In the genomic region with DNA sequence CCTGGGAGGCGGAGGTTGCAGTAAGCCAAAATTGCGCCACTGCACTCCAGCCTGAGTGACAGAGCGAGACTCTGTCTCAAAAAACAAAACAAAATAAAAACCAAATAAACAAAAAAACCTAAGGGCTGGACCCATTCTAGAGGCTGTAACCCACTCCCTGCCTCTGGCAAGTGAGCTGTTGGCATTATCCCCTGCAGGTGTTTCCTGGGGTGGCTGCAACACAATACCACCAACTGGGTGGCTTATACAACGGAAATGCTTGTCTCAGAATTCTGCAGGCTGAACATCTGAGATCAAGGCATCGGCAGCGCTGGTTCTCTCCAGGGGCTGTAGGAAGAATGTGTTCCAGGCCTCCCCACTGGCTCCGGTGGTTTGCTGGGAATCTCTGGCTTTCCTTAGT, we compare ENCODE assay signal across 23 cellular contexts. TPM values are rescaled to one million over a fixed set of nuclear protein-coding genes. Genes with fewer than 3 reads are reported as not detected.
"Had no signal": no experiment of that assay in that cellular context is flagged by ENCODE, and none has a peak within 500 bp of the region (broad histone marks: within the 10 kb centered on the region; RNA-seq: fewer than 3 reads in every experiment).

No MANE protein-coding gene starts in this region.

- DNase-seq: activated CD4-positive, alpha-beta T cell treated with anti-CD3 and anti-CD28 coated beads, Interleukin-2, amount 10 ng/mL, durations not matched to agents 24 days and 14 days; activated CD4-positive, CD25-positive, alpha-beta regulatory T cell; activated CD8-positive, alpha-beta T cell treated with anti-CD3 and anti-CD28 coated beads, Interleukin-2, amount 10 ng/mL, durations not matched to agents 7 days and 5 days; activated naive CD4-positive, alpha-beta T cell treated with Interleukin-2 at 50 U/mL for 16 hours; activated naive CD8-positive, alpha-beta T cell treated with anti-CD3 and anti-CD28 coated beads, Interleukin-2, amount 10 ng/mL, durations not matched to agents 7 days and 5 days; activated T-cell treated with anti-CD3 and anti-CD28 coated beads, Interleukin-2, amount 50 U/mL, for 24 hours; amygdala; left colon; lower lobe of right lung; nucleus accumbens; retina; spleen; stimulated activated CD4-positive, alpha-beta T cell treated with anti-CD3 and anti-CD28 coated beads, Interleukin-4, amount 100 ng/mL, for 4 hours; T-cell; T-helper 9 cell; testis had no signal

- H3K27ac ChIP-seq: gastroesophageal sphincter, heart left ventricle, lower lobe of right lung, spleen, testis had no signal

- H3K27me3 Mint-ChIP-seq: activated CD4-positive, alpha-beta T cell treated with anti-CD3 and anti-CD28 coated beads, Interleukin-2, amount 10 ng/mL, durations not matched to agents 24 days and 14 days had no signal

- H3K9me3 ChIP-seq: gastroesophageal sphincter, heart left ventricle, lower lobe of right lung, spleen, testis had no signal

- H3K27ac Mint-ChIP-seq: activated CD4-positive, alpha-beta T cell treated with anti-CD3 and anti-CD28 coated beads, Interleukin-2, amount 10 ng/mL, durations not matched to agents 24 days and 14 days; activated CD8-positive, alpha-beta T cell treated with anti-CD3 and anti-CD28 coated beads, Interleukin-2, amount 10 ng/mL, durations not matched to agents 7 days and 5 days; activated naive CD8-positive, alpha-beta T cell treated with anti-CD3 and anti-CD28 coated beads, Interleukin-2, amount 10 ng/mL, durations not matched to agents 7 days and 5 days; activated T-cell treated with anti-CD3 and anti-CD28 coated beads, Interleukin-2, amount 50 U/mL, for 24 hours; activated T-helper 2 cell treated with anti-CD3 and anti-CD28 coated beads, Interferon-gamma antibody, Interleukin-2, Interleukin-4, amounts not matched to agents 10 μg/mL and 5 μg/mL and 100 μg/mL, durations not matched to agents 14 hours and 24 hours and 36 hours; nephron; stimulated activated memory B cell treated with anti-CD40 and anti-IgM and Interleukin-4, amounts not matched to agents 10 μg/mL and 1 μg/mL and 100 μg/mL, for 72 hours; T-cell had no signal

- H3K4me3 ChIP-seq: gastroesophageal sphincter, heart left ventricle, lower lobe of right lung, spleen, testis had no signal

- H3K27me3 ChIP-seq: testis had no signal

- ATAC-seq: activated CD8-positive, alpha-beta T cell treated with anti-CD3 and anti-CD28 coated beads, Interleukin-2, amount 10 ng/mL, durations not matched to agents 7 days and 5 days; esophagus mucosa; gastroesophageal sphincter; heart left ventricle; left colon; lower lobe of right lung; stimulated activated memory B cell treated with anti-CD40 and anti-IgM and Interleukin-4, amounts not matched to agents 10 μg/mL and 1 μg/mL and 100 μg/mL, for 72 hours; T-cell had no signal

- H3K36me3 Mint-ChIP-seq: activated naive CD8-positive, alpha-beta T cell treated with anti-CD3 and anti-CD28 coated beads, Interleukin-2, amount 10 ng/mL, durations not matched to agents 7 days and 5 days; stimulated activated memory B cell treated with anti-CD40 and anti-IgM and Interleukin-4, amounts not matched to agents 10 μg/mL and 1 μg/mL and 100 μg/mL, for 72 hours; T-cell had no signal

- H3K4me1 ChIP-seq: gastroesophageal sphincter, heart left ventricle, lower lobe of right lung, spleen, testis had no signal

- H3K4me1 Mint-ChIP-seq: activated CD4-positive, alpha-beta T cell treated with anti-CD3 and anti-CD28 coated beads, Interleukin-2, amount 10 ng/mL, durations not matched to agents 24 days and 14 days; activated naive CD8-positive, alpha-beta T cell treated with anti-CD3 and anti-CD28 coated beads, Interleukin-2, amount 10 ng/mL, durations not matched to agents 7 days and 5 days; stimulated activated memory B cell treated with anti-CD40 and anti-IgM and Interleukin-4, amounts not matched to agents 10 μg/mL and 1 μg/mL and 100 μg/mL, for 72 hours; T-cell had no signal

- H3K36me3 ChIP-seq: gastroesophageal sphincter, heart left ventricle, lower lobe of right lung, spleen had no signal

- H3K4me3 Mint-ChIP-seq: activated CD4-positive, alpha-beta T cell treated with anti-CD3 and anti-CD28 coated beads, Interleukin-2, amount 10 ng/mL, durations not matched to agents 24 days and 14 days; activated CD8-positive, alpha-beta T cell treated with anti-CD3 and anti-CD28 coated beads, Interleukin-2, amount 10 ng/mL, durations not matched to agents 7 days and 5 days; activated naive CD8-positive, alpha-beta T cell treated with anti-CD3 and anti-CD28 coated beads, Interleukin-2, amount 10 ng/mL, durations not matched to agents 7 days and 5 days; activated T-cell treated with anti-CD3 and anti-CD28 coated beads, Interleukin-2, amount 50 U/mL, for 24 hours; nephron; stimulated activated memory B cell treated with anti-CD40 and anti-IgM and Interleukin-4, amounts not matched to agents 10 μg/mL and 1 μg/mL and 100 μg/mL, for 72 hours; T-cell had no signal

- H3K9me3 Mint-ChIP-seq: activated CD4-positive, alpha-beta T cell treated with anti-CD3 and anti-CD28 coated beads, Interleukin-2, amount 10 ng/mL, durations not matched to agents 24 days and 14 days; activated naive CD8-positive, alpha-beta T cell treated with anti-CD3 and anti-CD28 coated beads, Interleukin-2, amount 10 ng/mL, durations not matched to agents 7 days and 5 days; activated T-cell treated with anti-CD3 and anti-CD28 coated beads, Interleukin-2, amount 50 U/mL, for 24 hours; activated T-helper 2 cell treated with anti-CD3 and anti-CD28 coated beads, Interferon-gamma antibody, Interleukin-2, Interleukin-4, amounts not matched to agents 10 μg/mL and 5 μg/mL and 100 μg/mL, durations not matched to agents 14 hours and 24 hours and 36 hours; nephron; stimulated activated memory B cell treated with anti-CD40 and anti-IgM and Interleukin-4, amounts not matched to agents 10 μg/mL and 1 μg/mL and 100 μg/mL, for 72 hours; T-cell had no signal

RNA-seq across cellular contexts. Expression of a gene that starts 15.2 kb away (rescaled TPM):
- total RNA-seq: activated CD4-positive, alpha-beta T cell treated with anti-CD3 and anti-CD28 coated beads, Interleukin-2, amount 10 ng/mL, durations not matched to agents 24 days and 14 days; activated CD8-positive, alpha-beta T cell treated with anti-CD3 and anti-CD28 coated beads, Interleukin-2, amount 10 ng/mL, durations not matched to agents 7 days and 5 days; activated naive CD8-positive, alpha-beta T cell treated with anti-CD3 and anti-CD28 coated beads, Interleukin-2, amount 10 ng/mL, durations not matched to agents 7 days and 5 days; activated T-helper 2 cell treated with anti-CD3 and anti-CD28 coated beads, Interferon-gamma antibody, Interleukin-2, Interleukin-4, amounts not matched to agents 10 μg/mL and 5 μg/mL and 100 μg/mL, durations not matched to agents 14 hours and 24 hours and 36 hours; esophagus mucosa; left colon; lower lobe of right lung; ureter had no signal
